21 cellular contexts compared by ENCODE assay signal in genomic region chr15:78284758-78285157, GRCh38. TPM values are rescaled to one million over a fixed set of nuclear protein-coding genes. Genes with fewer than 3 reads are reported as not detected.
A peak's percentile ranks its signal among the peaks of the same experiment; 100 is the strongest.
DNase-seq lines count a peak whose midpoint lies in the region; ATAC-seq and TF ChIP-seq lines count a peak whose summit lies in the region.
"Had no signal": no experiment of that assay in that cellular context is flagged by ENCODE, and none has a peak within 500 bp of the region (broad histone marks: within the 10 kb centered on the region; RNA-seq: fewer than 3 reads in every experiment).

No MANE protein-coding gene starts in this region.

- CTCF ChIA-PET in WTC11 (lab: Charles Lee) = no interaction called here

- H3K36me3 ChIP-seq in BLaER1 (peaks cover 96% of the 10 kb centered on the region), tibial nerve (peaks cover 0 to 100% (median 17%) of the 10 kb centered on the region in 3 donors)

- POLR2A ChIA-PET in WTC11 (lab: Charles Lee) = no interaction called here

- no peaks in the 10 kb centered on the region for H3K9me3 Mint-ChIP-seq in WTC11
- H3K9me3 Mint-ChIP-seq: activated T-cell treated with anti-CD3 and anti-CD28 coated beads, Interleukin-2, amount 50 U/mL, for 72 hours; CD4-positive, CD25-positive, alpha-beta regulatory T cell; mesothelial cell of epicardium had no signal

- ATAC-seq in WTC11 (peak; percentile 57), Right ventricle myocardium inferior (no peak), HG03565 (IDR thresholded peaks at IDR 0.05; ENCODE audit: unreplicated experiment) (no peak)
- ATAC-seq: activated T-cell treated with anti-CD3 and anti-CD28 coated beads, Interleukin-2, amount 50 U/mL, for 72 hours had no signal

- intact Hi-C loops in Right ventricle myocardium inferior (cut with DNase I) = no loop called here

- no peak overlapping the region for H3K27ac Mint-ChIP-seq in WTC11
- H3K27ac Mint-ChIP-seq: activated T-cell treated with anti-CD3 and anti-CD28 coated beads, Interleukin-2, amount 50 U/mL, for 72 hours; CD4-positive, CD25-positive, alpha-beta regulatory T cell; mesothelial cell of epicardium had no signal

- no peaks in the 10 kb centered on the region for H3K27me3 Mint-ChIP-seq in WTC11 (ENCODE audit: low read depth)
- H3K27me3 Mint-ChIP-seq: CD4-positive, CD25-positive, alpha-beta regulatory T cell had no signal

- no peak overlapping the region for H3K4me3 Mint-ChIP-seq in WTC11
- H3K4me3 Mint-ChIP-seq: activated T-cell treated with anti-CD3 and anti-CD28 coated beads, Interleukin-2, amount 50 U/mL, for 72 hours; CD4-positive, CD25-positive, alpha-beta regulatory T cell; mesothelial cell of epicardium had no signal

- DNase-seq in WTC11 (ENCODE audit: low spot score) = no peak
- peak; percentile 7 for DNase-seq in left kidney (ENCODE audit: low read depth, low spot score)
- no peak for DNase-seq in Right ventricle myocardium inferior (ENCODE audit: missing footprints)
- DNase-seq in tibial nerve (ENCODE audit: low spot score in 2 of 2) = no peak
- DNase-seq: activated CD4-positive, alpha-beta T cell treated with anti-CD3 and anti-CD28 coated beads, Interleukin-2, amount 50 U/mL, for 4 hours; activated T-cell treated with anti-CD3 and anti-CD28 coated beads, Interleukin-2, amount 50 U/mL, for 72 hours; CD4-positive, CD25-positive, alpha-beta regulatory T cell; head of caudate nucleus; NCI-H446; nucleus accumbens; sigmoid colon; stimulated activated CD4-positive, alpha-beta T cell treated with anti-CD3 and anti-CD28 coated beads, Interleukin-2, amount 100 ng/mL, for 48 hours had no signal

- no peak overlapping the region for H3K9ac ChIP-seq in BLaER1
- H3K9ac ChIP-seq: KMS-11 had no signal

- 64 to 69% methylated on average over 4 of the region's 4 CpGs for WGBS in tibial nerve, 2 donors

- H3K4me3 ChIP-seq in BLaER1 (no peak overlapping the region), tibial nerve (no peak overlapping the region)
- H3K4me3 ChIP-seq: sigmoid colon, SK-N-MC, suprapubic skin had no signal

- H4K20me1 ChIP-seq in BLaER1 = no peaks in the 10 kb centered on the region

- no peak for TF ChIP-seq POLR2A in tibial nerve (IDR thresholded peaks at IDR 0.05)

- peaks cover 37% of the 10 kb centered on the region for H3K36me3 Mint-ChIP-seq in WTC11

- TF ChIP-seq CTCF in GM12874 (IDR thresholded peaks at IDR 0.05; ENCODE audit: insufficient read depth, low read depth, low read length) (0 out of 2 replicates have a peak, but pooled peaks have one; percentile 4), WTC11 (IDR thresholded peaks at IDR 0.05) (no peak), tibial nerve (IDR thresholded peaks at IDR 0.05) (no peak)

- H3K4me1 ChIP-seq in BLaER1 (peaks cover 10% of the 10 kb centered on the region), tibial nerve (no peaks in the 10 kb centered on the region)
- H3K4me1 ChIP-seq: sigmoid colon, suprapubic skin had no signal

- H3K27ac ChIP-seq in BLaER1 (no peak overlapping the region), tibial nerve (no peak overlapping the region)
- H3K27ac ChIP-seq: KMS-11, sigmoid colon, SK-N-MC, suprapubic skin had no signal

- H3K4me1 Mint-ChIP-seq in WTC11 = no peaks in the 10 kb centered on the region
- H3K4me1 Mint-ChIP-seq: mesothelial cell of epicardium had no signal

- H3K4me2 ChIP-seq in BLaER1 = peak overlapping the region; percentile 11; the same call in 1 of the 2 replicates
- H3K4me2 ChIP-seq: KMS-11 had no signal

- no peaks in the 10 kb centered on the region for H3K27me3 ChIP-seq in BLaER1
- H3K27me3 ChIP-seq in tibial nerve = no peaks in the 10 kb centered on the region
- H3K27me3 ChIP-seq: sigmoid colon, suprapubic skin had no signal

- no peak for TF ChIP-seq EP300 in tibial nerve (IDR thresholded peaks at IDR 0.05)

- H3K9me3 ChIP-seq in BLaER1 (no peaks in the 10 kb centered on the region), tibial nerve (no peaks in the 10 kb centered on the region)
- H3K9me3 ChIP-seq: sigmoid colon, suprapubic skin had no signal

TF ChIP-seq in WTC11, 78 proteins besides CTCF, POLR2A, EP300 and RAD21 (continues in another document):
- no peak for TF ChIP-seq TP53 (CRISPR knock-in tag; IDR thresholded peaks at IDR 0.05)
- TF ChIP-seq E2F4 (CRISPR knock-in tag; IDR thresholded peaks at IDR 0.05; ENCODE audit: borderline replicate concordance, low read depth) = no peak
- no peak for TF ChIP-seq ZNF317 (CRISPR knock-in tag; IDR thresholded peaks at IDR 0.05; ENCODE audit: borderline replicate concordance, low read depth)
- TF ChIP-seq JAZF1 (CRISPR knock-in tag; IDR thresholded peaks at IDR 0.05) = no peak
- TF ChIP-seq CDX4 (CRISPR knock-in tag; IDR thresholded peaks at IDR 0.05; ENCODE audit: borderline replicate concordance) = no peak
- no peak for TF ChIP-seq ZBTB43 (CRISPR knock-in tag; IDR thresholded peaks at IDR 0.05)
- TF ChIP-seq ZNF512 (CRISPR knock-in tag; IDR thresholded peaks at IDR 0.05; ENCODE audit: borderline replicate concordance) = no peak
- TF ChIP-seq EMX1 (CRISPR knock-in tag; IDR thresholded peaks at IDR 0.05) = no peak
- no peak for TF ChIP-seq ZBTB21 (CRISPR knock-in tag; IDR thresholded peaks at IDR 0.05; ENCODE audit: borderline replicate concordance)

RNA-seq across cellular contexts. Expression of gene SKIC8, which starts 14.7 kb away (rescaled TPM):
- 49.5 to 55.6 TPM (median 50.9 TPM) in 3 replicates for total RNA-seq in WTC11 (2021)
- total RNA-seq in Right ventricle myocardium inferior = 30.0 TPM
- 10 to 100 TPM; 50.3 to 75.1 (median 55.5) TPM for total RNA-seq in tibial nerve

RNA-seq across cellular contexts. Expression of gene DNAJA4, which starts 20.4 kb away (rescaled TPM):
- 7.8 to 10.1 TPM (median 9.8 TPM) in 3 replicates for total RNA-seq in WTC11 (2021)
- 125 TPM for total RNA-seq in Right ventricle myocardium inferior
- total RNA-seq in tibial nerve = 10 to 100 TPM; 14.2 to 16.9 (median 16.4) TPM

RNA-seq across cellular contexts. Expression of gene ACSBG1, which starts 50.4 kb away (rescaled TPM):
- total RNA-seq in WTC11 (2021) = 4.1 to 5.8 TPM (median 5.0 TPM) in 3 replicates
- total RNA-seq in Right ventricle myocardium inferior = 0.14 TPM
- under 1 TPM in 2 of 4 donors, not detected in 2; under 0.01 to 0.21 TPM for total RNA-seq in tibial nerve
- total RNA-seq: endothelial cell of umbilical vein, kidney epithelial cell had no signal

RNA-seq across cellular contexts. Expression of gene CRABP1, which starts 55.4 kb away (rescaled TPM):
- 374 to 444 TPM (median 377 TPM) in 3 replicates for total RNA-seq in WTC11 (2021)
- total RNA-seq in Right ventricle myocardium inferior = not detected
- 1 to 10 TPM in 2 of 4 donors, not detected in 2; 1.6 to 6.6 TPM for total RNA-seq in tibial nerve
- total RNA-seq: CD4-positive, CD25-positive, alpha-beta regulatory T cell; endothelial cell of umbilical vein; kidney epithelial cell had no signal
